ENCODE assay signal across 8 cellular contexts in the genomic region with DNA sequence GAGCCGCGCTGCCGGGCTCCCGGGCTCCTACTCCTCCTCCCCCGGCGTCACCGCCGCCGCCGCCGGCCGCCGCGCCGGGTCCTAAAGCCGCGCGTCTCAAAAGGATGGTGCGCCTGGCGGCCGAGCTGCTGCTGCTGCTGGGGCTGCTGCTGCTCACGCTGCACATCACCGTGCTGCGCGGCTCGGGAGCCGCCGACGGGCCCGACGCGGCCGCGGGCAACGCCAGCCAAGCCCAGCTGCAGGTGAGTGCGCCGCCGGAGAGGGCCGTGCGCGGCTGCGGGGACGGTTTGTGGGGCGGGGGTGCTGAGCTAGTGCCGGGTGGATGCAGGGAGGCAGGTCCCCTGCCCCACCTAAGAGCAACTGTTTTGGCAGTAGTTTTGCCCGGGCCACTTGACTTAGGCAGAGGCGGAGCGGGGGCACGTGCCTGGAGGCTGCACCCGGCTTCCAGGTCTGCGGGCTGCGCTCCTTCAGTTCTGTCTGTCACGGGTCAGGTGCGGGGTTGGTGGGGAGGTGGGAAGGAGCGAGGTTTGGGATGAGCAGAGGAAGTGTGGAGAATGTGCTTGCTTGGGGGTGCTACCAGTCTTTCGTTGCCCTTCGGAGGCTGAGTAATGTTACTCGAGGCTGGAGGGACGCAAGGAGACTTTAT. TPM values are rescaled to one million over a fixed set of nuclear protein-coding genes. Genes with fewer than 3 reads are reported as not detected.
DNase-seq lines count a peak whose midpoint lies in the region; ATAC-seq and TF ChIP-seq lines count a peak whose summit lies in the region.

No MANE protein-coding gene starts in this region.

- peaks cover 0 to 3% (median 2%) of the 10 kb centered on the region in 5 donors for H3K9me3 Mint-ChIP-seq in CD8-positive, alpha-beta memory T cell
- H3K9me3 Mint-ChIP-seq in activated naive CD4-positive, alpha-beta T cell treated with anti-CD3 and anti-CD28 coated beads, Interleukin-2, amount 50 U/mL, for 72 hours, result peaks cover 8 to 10% of the 10 kb centered on the region in 2 donors
- no peaks in the 10 kb centered on the region for H3K9me3 Mint-ChIP-seq in progenitor cell of endocrine pancreas (ENCODE audit: low read depth)

- TF ChIP-seq POLR2A in heart left ventricle (IDR thresholded peaks at IDR 0.05) (no peak), vagina (IDR thresholded peaks at IDR 0.05) (no peak)

- intact Hi-C loops in heart left ventricle (cut with DNase I), result loop anchor here in 3 of 10 donors (5.0 kb wide), 2 partner anchors 41 to 51 kb away; no protein-coding TSS in a partner anchor
- intact Hi-C loops in vagina (cut with DNase I), result no loop called here

- peak overlapping the region; percentile 58 for H3K4me3 ChIP-seq in CD8-positive, alpha-beta memory T cell (ENCODE audit: low read length)
- peak overlapping the region; percentile 26 to 67 (median 58) for H3K4me3 ChIP-seq in heart left ventricle
- peak overlapping the region; percentile 41 to 64 for H3K4me3 ChIP-seq in vagina

- CTCF ChIA-PET in CD8-positive, alpha-beta memory T cell (lab: Charles Lee), result no interaction called here

- no peak overlapping the region for H3K27ac ChIP-seq in CD8-positive, alpha-beta memory T cell (ENCODE audit: low read depth, low read length)
- peak overlapping the region in 8 of 12 donors; percentile 5 to 61 (median 38) for H3K27ac ChIP-seq in heart left ventricle
- H3K27ac ChIP-seq in vagina, result peak overlapping the region; percentile 48

- POLR2A ChIA-PET in CD8-positive, alpha-beta memory T cell (lab: Charles Lee), result interaction anchor here (0.6 to 0.8 kb wide), 2 partner anchors 24 to 102 kb away, joined by 4 read pairs; no protein-coding TSS in a partner anchor

- H3K4me1 ChIP-seq in CD8-positive, alpha-beta memory T cell (ENCODE audit: insufficient read depth, low read length), result peaks cover 13% of the 10 kb centered on the region
- H3K4me1 ChIP-seq in heart left ventricle (peaks cover 0 to 28% (median 11%) of the 10 kb centered on the region in 12 donors), vagina (peaks cover 26% of the 10 kb centered on the region)

- peak in 4 of 5 donors; percentile 30 to 74 (median 66) for DNase-seq in CD8-positive, alpha-beta memory T cell
- DNase-seq in SHP77 treated with DMSO at 0.1 percent for 48 hours (lab: John Stamatoyannopoulos, UW) (peak; percentile 33), heart left ventricle (peak; percentile 29 to 65 (median 39)), progenitor cell of endocrine pancreas (ENCODE audit: low spot score, unreplicated experiment) (peak; percentile 56), vagina (ENCODE audit: extremely low spot score in 2 of 2) (peak in 1 of 2 donors; percentile 70)
- peak; percentile 58 to 68 for DNase-seq in activated naive CD4-positive, alpha-beta T cell treated with anti-CD3 and anti-CD28 coated beads, Interleukin-2, amount 50 U/mL, for 72 hours (ENCODE audit: low spot score in 2 of 2)

- peak overlapping the region; percentile 20 to 86 (median 82) for H3K4me3 Mint-ChIP-seq in CD8-positive, alpha-beta memory T cell
- peak overlapping the region; percentile 75 for H3K4me3 Mint-ChIP-seq in progenitor cell of endocrine pancreas (ENCODE audit: low read depth)

- H3K9me3 ChIP-seq in CD8-positive, alpha-beta memory T cell (ENCODE audit: low read length), result no peaks in the 10 kb centered on the region
- H3K9me3 ChIP-seq in heart left ventricle (peaks cover 0 to 8% (median 0%) of the 10 kb centered on the region in 12 donors), vagina (no peaks in the 10 kb centered on the region)

- H3K27me3 ChIP-seq in CD8-positive, alpha-beta memory T cell (ENCODE audit: insufficient read depth, low read length, poor library complexity, severe bottlenecking), result peaks cover 12% of the 10 kb centered on the region
- H3K27me3 ChIP-seq in heart left ventricle, result peaks cover 8 to 57% (median 41%) of the 10 kb centered on the region in 9 donors
- no peaks in the 10 kb centered on the region for H3K27me3 ChIP-seq in vagina

- peak; percentile 88 for ATAC-seq in GM19452 (IDR thresholded peaks at IDR 0.05; ENCODE audit: unreplicated experiment)
- peak; percentile 67 for ATAC-seq in HG03558 (IDR thresholded peaks at IDR 0.05; ENCODE audit: extremely low read depth, unreplicated experiment)
- ATAC-seq in activated naive CD4-positive, alpha-beta T cell treated with anti-CD3 and anti-CD28 coated beads, Interleukin-2, amount 50 U/mL, for 72 hours, result peak; percentile 73 to 90
- peak in 3 of 4 donors; percentile 57 to 80 (median 79) for ATAC-seq in heart left ventricle

- H3K27me3 Mint-ChIP-seq in CD8-positive, alpha-beta memory T cell, result peaks cover 30 to 58% of the 10 kb centered on the region in 2 donors
- H3K27me3 Mint-ChIP-seq in progenitor cell of endocrine pancreas, result peaks cover 75% of the 10 kb centered on the region

- H3K4me1 Mint-ChIP-seq in CD8-positive, alpha-beta memory T cell, result peaks cover 11 to 30% (median 19%) of the 10 kb centered on the region in 3 donors
- H3K4me1 Mint-ChIP-seq in progenitor cell of endocrine pancreas (ENCODE audit: low read depth), result peaks cover 8% of the 10 kb centered on the region

- no peaks in the 10 kb centered on the region for H3K36me3 Mint-ChIP-seq in CD8-positive, alpha-beta memory T cell
- peaks cover 10 to 13% of the 10 kb centered on the region in 2 donors for H3K36me3 Mint-ChIP-seq in activated naive CD4-positive, alpha-beta T cell treated with anti-CD3 and anti-CD28 coated beads, Interleukin-2, amount 50 U/mL, for 72 hours
- no peaks in the 10 kb centered on the region for H3K36me3 Mint-ChIP-seq in progenitor cell of endocrine pancreas (ENCODE audit: insufficient read depth)

- TF ChIP-seq CTCF in heart left ventricle (IDR thresholded peaks at IDR 0.05) (peak in 1 of 12 donors; percentile 17), progenitor cell of endocrine pancreas (IDR thresholded peaks at IDR 0.05; ENCODE audit: unreplicated experiment) (no peak), vagina (IDR thresholded peaks at IDR 0.05) (no peak)

- peak overlapping the region in 4 of 8 donors; percentile 43 to 77 (median 74) for H3K27ac Mint-ChIP-seq in CD8-positive, alpha-beta memory T cell
- no peak overlapping the region for H3K27ac Mint-ChIP-seq in activated naive CD4-positive, alpha-beta T cell treated with anti-CD3 and anti-CD28 coated beads, Interleukin-2, amount 50 U/mL, for 72 hours
- peak overlapping the region; percentile 42 for H3K27ac Mint-ChIP-seq in progenitor cell of endocrine pancreas

- WGBS in heart left ventricle, 4 donors, result 1 to 9% (median 5%) methylated on average over 9 to 59 of the region's 59 CpGs

- no peaks in the 10 kb centered on the region for H3K36me3 ChIP-seq in CD8-positive, alpha-beta memory T cell (ENCODE audit: insufficient read depth, low read length)
- H3K36me3 ChIP-seq in heart left ventricle (no peaks in the 10 kb centered on the region), vagina (no peaks in the 10 kb centered on the region)

RNA-seq across cellular contexts. Expression of gene ISM1, which starts 0.7 kb away (rescaled TPM):
- 1 to 10 TPM; 1.6 to 1.7 TPM for total RNA-seq in CD8-positive, alpha-beta memory T cell
- polyA plus RNA-seq in CD8-positive, alpha-beta memory T cell, result 1.3 TPM
- under 1 TPM; 0.31 to 0.50 TPM for total RNA-seq in activated naive CD4-positive, alpha-beta T cell treated with anti-CD3 and anti-CD28 coated beads, Interleukin-2, amount 50 U/mL, for 72 hours
- 1 to 10 TPM in 7 of 9 donors, under 1 TPM in 2; 0.46 to 2.9 (median 1.7) TPM for total RNA-seq in heart left ventricle
- under 1 TPM; 0.58 to 0.80 TPM for polyA plus RNA-seq in heart left ventricle
- 0.36 and 0.73 TPM in 2 replicates for total RNA-seq in progenitor cell of endocrine pancreas
- 14.5 TPM for total RNA-seq in vagina
